ENCODE assay signal across 3 cellular contexts in genomic region chr1:233619414-233619813, GRCh38.
TF ChIP-seq lines count a peak whose summit lies in the region.

No MANE protein-coding gene starts in this region.

TF ChIP-seq in HEK293, 187 proteins besides CTCF, POLR2A, EP300 and RAD21:
- TF ChIP-seq SCRT2 (tag by site-specific recombination; IDR thresholded peaks at IDR 0.05): peak; percentile 87
- TF ChIP-seq SCRT1 (tag by site-specific recombination; IDR thresholded peaks at IDR 0.05; ENCODE audit: borderline replicate concordance): peak; percentile 56; the same call in 1 of the 2 replicates

TF ChIP-seq in GM12878, 131 proteins besides CTCF, POLR2A, EP300 and RAD21:
- TF ChIP-seq HDGF (IDR thresholded peaks at IDR 0.05): 0 out of 2 replicates have a peak, but pooled peaks have one; percentile 36

TF ChIP-seq in K562, 482 proteins besides CTCF, POLR2A, EP300 and RAD21:
- 0 out of 2 replicates have a peak, but pooled peaks have one; percentile 17 for TF ChIP-seq RBFOX2 (IDR thresholded peaks at IDR 0.05; ENCODE audit: low read depth, low read length)
